27 cellular contexts compared by ENCODE assay signal in the genomic region with DNA sequence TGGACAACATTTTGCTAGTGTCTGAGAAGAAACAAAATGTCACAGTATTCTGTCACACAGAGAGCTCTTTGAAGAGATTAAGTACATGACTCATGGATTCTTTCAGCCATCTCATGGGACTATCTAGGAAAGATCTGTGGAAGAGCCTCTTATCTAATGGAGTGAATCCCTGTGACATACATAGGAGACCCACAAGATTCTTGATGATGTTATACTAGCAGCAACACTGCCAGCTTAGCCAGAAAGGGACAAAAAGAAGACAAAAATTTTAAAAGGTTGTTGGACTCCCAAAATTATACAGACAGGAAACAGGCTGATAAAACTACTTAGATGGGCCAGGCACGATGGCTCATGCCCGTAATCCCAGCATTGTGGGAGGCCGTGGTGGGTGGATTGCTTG.
A peak's percentile ranks its signal among the peaks of the same experiment; 100 is the strongest.
DNase-seq lines count a peak whose midpoint lies in the region; ATAC-seq, FAIRE-seq and TF ChIP-seq lines count a peak whose summit lies in the region.
"Had no signal": no experiment of that assay in that cellular context is flagged by ENCODE, and none has a peak within 500 bp of the region (broad histone marks: within the 10 kb centered on the region; RNA-seq: fewer than 3 reads in every experiment).

No MANE protein-coding gene starts in this region.

- intact Hi-C loops in HepG2 (cut with micrococcal nuclease; ENCODE audit: unreplicated experiment) (loop anchor here (10.0 kb wide), 1 partner anchor 804 kb away; a partner anchor contains a TSS), right lobe of liver (cut with DNase I) (no loop called here)
- intact Hi-C loops in activated naive CD4-positive, alpha-beta T cell treated with anti-CD3 and anti-CD28 coated beads for 36 hours (cut with micrococcal nuclease), result no loop called here

- H3K27me3 ChIP-seq in HepG2 (ENCODE audit: control insufficient read depth in 1 of 2, insufficient read depth in 2 of 2, low read length in 2 of 2) (peaks cover 0 to 4% of the 10 kb centered on the region in 2 experiments; a peak in 1 of 5 replicates), right lobe of liver (no peaks in the 10 kb centered on the region)
- H3K27me3 ChIP-seq: BE2C, BLaER1 had no signal

- H3K9me3 ChIP-seq in HepG2 (ENCODE audit: low read length) (peaks cover 11% of the 10 kb centered on the region), right lobe of liver (no peaks in the 10 kb centered on the region), T-helper 17 cell (ENCODE audit: control insufficient read depth, low read length, poor library complexity, severe bottlenecking) (no peaks in the 10 kb centered on the region)
- H3K9me3 ChIP-seq: BE2C had no signal

- no TSS peak for BruUV-seq in HepG2 (replicated peaks; lab: Mats Ljungman, UMichigan)

- H3K9me3 Mint-ChIP-seq in activated naive CD4-positive, alpha-beta T cell treated with anti-CD3 and anti-CD28 coated beads for 36 hours, result peaks cover 2% of the 10 kb centered on the region

- H4K20me1 ChIP-seq in HepG2 (ENCODE audit: insufficient read depth, low read length), result no peaks in the 10 kb centered on the region
- H4K20me1 ChIP-seq: BLaER1 had no signal

- 4% methylated on average over 3 of the region's 3 CpGs for WGBS in HepG2 (ENCODE audit: low lambda C conversion rate)
- WGBS in right lobe of liver (ENCODE audit: insufficient coverage, low coverage, low lambda C conversion rate, missing lambda C conversion rate), result 72% methylated on average over 3 of the region's 3 CpGs

- no peak overlapping the region for H3K4me2 ChIP-seq in HepG2 (ENCODE audit: low read depth, low read length)
- H3K4me2 ChIP-seq: BLaER1 had no signal

- TF ChIP-seq POLR2A in HepG2 (IDR thresholded peaks at IDR 0.05; ENCODE audit: insufficient read depth in 1 of 2, low read depth in 2 of 2, low read length in 2 of 2) (no peak), right lobe of liver (IDR thresholded peaks at IDR 0.05) (no peak)

- CTCF ChIA-PET in HepG2 (lab: Yijun Ruan, JAX; ENCODE audit: low intra/inter-chr PET ratio, low total read pairs), result no interaction called here
- CTCF ChIA-PET in activated naive CD4-positive, alpha-beta T cell treated with anti-CD3 and anti-CD28 coated beads for 36 hours (lab: Charles Lee), result no interaction called here

- TF ChIP-seq EP300 in HepG2 (IDR thresholded peaks at IDR 0.05; ENCODE audit: low read depth in 2 of 2, low read length in 2 of 2) (no peak), HepG2 (CRISPR knock-in tag; IDR thresholded peaks at IDR 0.05; ENCODE audit: borderline replicate concordance) (no peak)

- in situ Hi-C loops in HepG2 (cut with HindIII; ENCODE audit: extremely low pct_ligation_motif_present, low pct_unique_long_range_greater_than_20kb), result no loop called here

- H3K4me3 ChIP-seq in HepG2 (replicated peaks in 1 of 3; ENCODE audit: insufficient read depth in 1 of 3, low read depth in 2 of 3, low read length in 3 of 3) (no peak overlapping the region), right lobe of liver (no peak overlapping the region)
- H3K4me3 ChIP-seq: BLaER1, GM12878 had no signal

- no peak overlapping the region for H2AFZ ChIP-seq in HepG2 (ENCODE audit: low read length)

- ATAC-seq in HepG2, result no peak
- ATAC-seq in right lobe of liver, result no peak
- no peak for ATAC-seq in T-helper 17 cell
- ATAC-seq: GM12878 had no signal

- H3K36me3 ChIP-seq in HepG2 (replicated peaks in 1 of 2; ENCODE audit: control insufficient read depth in 1 of 2, insufficient read depth in 2 of 2, low read length in 2 of 2) (no peaks in the 10 kb centered on the region), right lobe of liver (no peaks in the 10 kb centered on the region)
- H3K36me3 ChIP-seq: BE2C, BLaER1 had no signal

- POLR2A ChIA-PET in HepG2 (lab: Yijun Ruan, JAX), result no interaction called here

- TF ChIP-seq RAD21 in HepG2 (CRISPR knock-in tag; IDR thresholded peaks at IDR 0.05), result no peak

- H3K79me2 ChIP-seq in HepG2 (ENCODE audit: insufficient read depth, low read length), result no peaks in the 10 kb centered on the region

- no peak overlapping the region for H3K4me3 Mint-ChIP-seq in T-helper 17 cell
- no peak overlapping the region for H3K4me3 Mint-ChIP-seq in activated naive CD4-positive, alpha-beta T cell treated with anti-CD3 and anti-CD28 coated beads for 36 hours
- H3K4me3 Mint-ChIP-seq: CD14-positive monocyte; CD4-positive, alpha-beta memory T cell; CD4-positive, CD25-positive, alpha-beta regulatory T cell; CD8-positive, alpha-beta memory T cell had no signal

- H3K9ac ChIP-seq in HepG2 (ENCODE audit: insufficient read depth, low read depth, low read length), result no peak overlapping the region
- H3K9ac ChIP-seq: BLaER1 had no signal

- no peak for TF ChIP-seq CTCF in HepG2 (CRISPR knock-in tag; IDR thresholded peaks at IDR 0.05)
- no peak for TF ChIP-seq CTCF in right lobe of liver (IDR thresholded peaks at IDR 0.05)

- no peak overlapping the region for H3K27ac ChIP-seq in HepG2 (ENCODE audit: extremely low read length, insufficient read depth, low read length)
- H3K27ac ChIP-seq in right lobe of liver, result no peak overlapping the region
- H3K27ac ChIP-seq: BLaER1 had no signal

- H3K4me1 ChIP-seq in HepG2 (ENCODE audit: insufficient read depth, low read length), result no peaks in the 10 kb centered on the region; the same call in 1 of the 2 replicates
- no peaks in the 10 kb centered on the region for H3K4me1 ChIP-seq in right lobe of liver
- H3K4me1 ChIP-seq: BE2C had no signal

- H3K27ac Mint-ChIP-seq in T-helper 17 cell, result peak overlapping the region; percentile 14
- no peak overlapping the region for H3K27ac Mint-ChIP-seq in activated naive CD4-positive, alpha-beta T cell treated with anti-CD3 and anti-CD28 coated beads for 36 hours
- H3K27ac Mint-ChIP-seq: CD14-positive monocyte; CD4-positive, alpha-beta memory T cell; CD4-positive, CD25-positive, alpha-beta regulatory T cell had no signal

- no peak for FAIRE-seq in HepG2 (lab: Jason Lieb, UNC)
- FAIRE-seq: A204.1, GM12878, GM12892, GM19239 had no signal

- no peak for DNase-seq in HepG2 (ENCODE audit: low spot score)
- no peak for DNase-seq in right lobe of liver
- no peak for DNase-seq in T-helper 17 cell
- DNase-seq in islet precursor cell, result peak; percentile 2
- DNase-seq in activated naive CD4-positive, alpha-beta T cell treated with anti-CD3 and anti-CD28 coated beads for 36 hours, result no peak
- DNase-seq in NOMO-1 treated with DMSO at 0.1 percent for 48 hours (lab: John Stamatoyannopoulos, UW; ENCODE audit: unreplicated experiment), result no peak
- DNase-seq in NCI-H82 (lab: John Stamatoyannopoulos, UW), result no peak
- DNase-seq: 8988T; ACHN; BE2C; C1 segment of cervical spinal cord; CD4-positive, alpha-beta memory T cell; CD4-positive, CD25-positive, alpha-beta regulatory T cell; CD8-positive, alpha-beta memory T cell; COR-L47; DMS 273 treated with DMSO at 0.1 percent for 48 hours; DMS153; DMS79; DND-41; EL; GDM1 had no signal

- peaks cover 3% of the 10 kb centered on the region for H3K4me1 Mint-ChIP-seq in T-helper 17 cell
- no peaks in the 10 kb centered on the region for H3K4me1 Mint-ChIP-seq in activated naive CD4-positive, alpha-beta T cell treated with anti-CD3 and anti-CD28 coated beads for 36 hours (ENCODE audit: low read depth)
- H3K4me1 Mint-ChIP-seq: CD4-positive, CD25-positive, alpha-beta regulatory T cell; CD8-positive, alpha-beta memory T cell had no signal

- no peaks in the 10 kb centered on the region for H3K36me3 Mint-ChIP-seq in T-helper 17 cell (ENCODE audit: low read depth)
- no peaks in the 10 kb centered on the region for H3K36me3 Mint-ChIP-seq in activated naive CD4-positive, alpha-beta T cell treated with anti-CD3 and anti-CD28 coated beads for 36 hours (ENCODE audit: low read depth)
- H3K36me3 Mint-ChIP-seq: CD14-positive monocyte; CD4-positive, alpha-beta memory T cell; CD4-positive, CD25-positive, alpha-beta regulatory T cell; CD8-positive, alpha-beta memory T cell had no signal

- peaks cover 5% of the 10 kb centered on the region for H3K27me3 Mint-ChIP-seq in T-helper 17 cell
- peaks cover 3% of the 10 kb centered on the region for H3K27me3 Mint-ChIP-seq in activated naive CD4-positive, alpha-beta T cell treated with anti-CD3 and anti-CD28 coated beads for 36 hours (ENCODE audit: low read depth)
- H3K27me3 Mint-ChIP-seq: CD4-positive, alpha-beta memory T cell had no signal

TF ChIP-seq in HepG2, 621 proteins besides CTCF, POLR2A, EP300 and RAD21:
- no peak for TF ChIP-seq PLRG1 (conservative IDR thresholded peaks at IDR 0.05)
- TF ChIP-seq, protein P1, sequence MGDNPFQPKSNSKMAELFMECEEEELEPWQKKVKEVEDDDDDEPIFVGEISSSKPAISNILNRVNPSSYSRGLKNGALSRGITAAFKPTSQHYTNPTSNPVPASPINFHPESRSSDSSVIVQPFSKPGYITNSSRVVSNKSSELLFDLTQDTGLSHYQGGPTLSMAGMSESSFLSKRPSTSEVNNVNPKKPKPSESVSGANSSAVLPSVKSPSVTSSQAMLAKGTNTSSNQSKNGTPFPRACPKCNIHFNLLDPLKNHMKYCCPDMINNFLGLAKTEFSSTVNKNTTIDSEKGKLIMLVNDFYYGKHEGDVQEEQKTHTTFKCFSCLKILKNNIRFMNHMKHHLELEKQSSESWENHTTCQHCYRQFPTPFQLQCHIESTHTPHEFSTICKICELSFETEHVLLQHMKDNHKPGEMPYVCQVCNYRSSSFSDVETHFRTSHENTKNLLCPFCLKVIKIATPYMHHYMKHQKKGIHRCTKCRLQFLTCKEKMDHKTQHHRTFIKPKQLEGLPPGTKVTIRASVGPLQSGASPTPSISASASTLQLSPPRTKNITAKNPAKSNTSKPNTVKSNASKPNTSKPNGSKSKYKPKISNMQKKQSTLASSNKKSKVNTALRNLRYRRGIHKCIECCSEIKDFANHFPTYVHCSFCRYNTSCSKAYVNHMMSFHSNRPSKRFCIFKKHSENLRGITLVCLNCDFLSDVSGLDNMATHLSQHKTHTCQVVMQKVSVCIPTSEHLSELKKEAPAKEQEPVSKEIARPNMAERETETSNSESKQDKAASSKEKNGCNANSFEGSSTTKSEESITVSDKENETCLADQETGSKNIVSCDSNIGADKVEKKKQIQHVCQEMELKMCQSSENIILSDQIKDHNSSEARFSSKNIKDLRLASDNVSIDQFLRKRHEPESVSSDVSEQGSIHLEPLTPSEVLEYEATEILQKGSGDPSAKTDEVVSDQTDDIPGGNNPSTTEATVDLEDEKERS (CRISPR knock-in tag; IDR thresholded peaks at IDR 0.05), result 0 out of 2 replicates have a peak, but pooled peaks have one; percentile 59
- TF ChIP-seq, protein P2, sequence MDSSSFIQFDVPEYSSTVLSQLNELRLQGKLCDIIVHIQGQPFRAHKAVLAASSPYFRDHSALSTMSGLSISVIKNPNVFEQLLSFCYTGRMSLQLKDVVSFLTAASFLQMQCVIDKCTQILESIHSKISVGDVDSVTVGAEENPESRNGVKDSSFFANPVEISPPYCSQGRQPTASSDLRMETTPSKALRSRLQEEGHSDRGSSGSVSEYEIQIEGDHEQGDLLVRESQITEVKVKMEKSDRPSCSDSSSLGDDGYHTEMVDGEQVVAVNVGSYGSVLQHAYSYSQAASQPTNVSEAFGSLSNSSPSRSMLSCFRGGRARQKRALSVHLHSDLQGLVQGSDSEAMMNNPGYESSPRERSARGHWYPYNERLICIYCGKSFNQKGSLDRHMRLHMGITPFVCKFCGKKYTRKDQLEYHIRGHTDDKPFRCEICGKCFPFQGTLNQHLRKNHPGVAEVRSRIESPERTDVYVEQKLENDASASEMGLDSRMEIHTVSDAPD (CRISPR knock-in tag; IDR thresholded peaks at IDR 0.05), result no peak
- peak; percentile 99 for TF ChIP-seq ZNF234 (CRISPR knock-in tag; conservative IDR thresholded peaks at IDR 0.05)
